ENCODE assay signal across 35 cellular contexts in the genomic region with DNA sequence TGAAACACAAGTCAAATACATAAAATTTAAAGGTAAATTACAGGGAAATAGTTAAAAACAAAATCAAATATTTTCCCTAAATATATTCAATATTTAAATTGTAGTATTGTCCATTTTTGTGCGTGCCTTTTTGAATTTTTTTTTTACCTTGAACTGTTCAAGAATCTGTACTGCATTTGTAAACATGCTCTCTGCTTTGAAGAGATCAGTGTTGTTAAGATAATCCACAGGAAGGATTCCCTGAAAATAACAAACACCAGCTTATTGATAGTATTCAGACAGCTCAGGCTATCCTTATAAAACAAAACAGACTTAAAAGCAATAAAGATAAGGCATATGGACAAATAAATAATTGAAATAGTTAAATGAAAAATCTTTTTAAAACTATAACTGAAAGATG.
"Had no signal": no experiment of that assay in that cellular context is flagged by ENCODE, and none has a peak within 500 bp of the region (broad histone marks: within the 10 kb centered on the region; RNA-seq: fewer than 3 reads in every experiment).

No MANE protein-coding gene starts in this region.

- H3K36me3 ChIP-seq: adrenal gland, brain microvascular endothelial cell had no signal

- H3K4me1 ChIP-seq: adrenal gland, ascending aorta, body of pancreas, breast epithelium had no signal

- DNase-seq: activated effector memory CD4-positive, alpha-beta T cell treated with anti-CD3 and anti-CD28 coated beads, Interleukin-2, amount 50 U/mL, for 16 hours; activated effector memory CD4-positive, alpha-beta T cell treated with Interleukin-2 at 50 U/mL for 16 hours; activated gamma-delta T cell; activated gamma-delta T cell treated with Interleukin-2 at 50 U/mL for 16 hours; activated naive CD4-positive, alpha-beta T cell; activated naive CD4-positive, alpha-beta T cell treated with anti-CD3 and anti-CD28 coated beads for 36 hours; activated naive CD4-positive, alpha-beta T cell treated with anti-CD3 and anti-CD28 coated beads, Interleukin-2, amount 10 ng/mL, durations not matched to agents 7 days and 5 days; activated naive CD4-positive, alpha-beta T cell treated with anti-CD3 and anti-CD28 coated beads, Interleukin-2, amount 50 U/mL, for 16 hours; activated naive CD4-positive, alpha-beta T cell treated with Interleukin-2 at 50 U/mL for 16 hours; activated naive CD8-positive, alpha-beta T cell treated with anti-CD3 and anti-CD28 coated beads for 36 hours; activated naive CD8-positive, alpha-beta T cell treated with anti-CD3 and anti-CD28 coated beads, Interleukin-2, amount 10 ng/mL, durations not matched to agents 7 days and 5 days; activated naive CD8-positive, alpha-beta T cell treated with anti-CD3 and anti-CD28 coated beads, Interleukin-2, amount 50 U/mL, for 24 hours; activated T-cell treated with anti-CD3 and anti-CD28 coated beads for 4 hours; activated T-cell treated with anti-CD3 and anti-CD28 coated beads, Interleukin-2, amount 50 U/mL, for 1 hour; activated T-cell treated with anti-CD3 and anti-CD28 coated beads, Interleukin-2, amount 50 U/mL, for 24 hours; activated T-cell treated with anti-CD3 and anti-CD28 coated beads, Interleukin-2, amount 50 U/mL, for 4 hours; activated T-cell treated with anti-CD3 and anti-CD28 coated beads, Interleukin-2, amount 50 U/mL, for 48 hours; activated T-cell treated with anti-CD3 and anti-CD28 coated beads, Interleukin-2, amount 50 U/mL, for 72 hours; adrenal gland; amniotic stem cell; amygdala; anterior cingulate cortex; aorta; body of pancreas; brain microvascular endothelial cell; caudate nucleus; central memory CD4-positive, alpha-beta T cell; cerebellar nuclear complex had no signal

- H3K9me3 ChIP-seq: adrenal gland, ascending aorta, body of pancreas, breast epithelium had no signal

- H3K27me3 ChIP-seq: adrenal gland, ascending aorta, body of pancreas, brain microvascular endothelial cell, breast epithelium, cardiac muscle cell had no signal

- H3K27ac ChIP-seq: adrenal gland, ascending aorta, body of pancreas, brain microvascular endothelial cell, breast epithelium, cardiac muscle cell had no signal

- H3K4me3 ChIP-seq: adrenal gland, ascending aorta, body of pancreas, breast epithelium, cardiac muscle cell had no signal

- ATAC-seq: activated naive CD4-positive, alpha-beta T cell treated with anti-CD3 and anti-CD28 coated beads, Interleukin-2, amount 50 U/mL, for 72 hours; activated naive CD8-positive, alpha-beta T cell treated with anti-CD3 and anti-CD28 coated beads, Interleukin-2, amount 50 U/mL, for 24 hours; activated T-cell treated with anti-CD3 and anti-CD28 coated beads, Interleukin-2, amount 50 U/mL, for 4 hours; activated T-cell treated with anti-CD3 and anti-CD28 coated beads, Interleukin-2, amount 50 U/mL, for 72 hours; activated T-helper 17 cell treated with anti-CD3 and anti-CD28 coated beads, Interleukin-2, amount 50 U/mL, for 72 hours; body of pancreas had no signal

- FAIRE-seq: astrocyte, bronchial epithelial cell had no signal
